13 cellular contexts compared by ENCODE assay signal in the genomic region with DNA sequence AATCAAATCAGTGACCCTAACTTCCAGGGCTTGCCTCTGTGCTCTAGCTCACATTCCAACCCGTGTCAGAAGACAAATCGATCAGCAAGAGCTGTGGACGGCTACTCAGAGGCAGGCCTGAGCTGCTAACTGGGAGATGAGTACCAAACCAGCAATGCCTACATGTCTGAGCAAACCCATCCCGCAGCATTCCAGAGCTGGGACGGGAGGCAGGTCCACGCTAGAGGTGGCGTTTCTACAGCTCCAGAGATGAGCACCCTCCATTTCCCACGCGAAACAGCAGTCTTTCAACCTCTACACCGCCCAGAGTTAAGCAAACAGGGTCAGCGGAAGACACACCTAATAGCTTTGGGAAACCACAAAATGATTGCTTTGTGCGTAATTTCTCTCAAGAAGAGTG. TPM values are rescaled to one million over a fixed set of nuclear protein-coding genes. Genes with fewer than 3 reads are reported as not detected.
DNase-seq lines count a peak whose midpoint lies in the region; ATAC-seq and TF ChIP-seq lines count a peak whose summit lies in the region.
"Had no signal": no experiment of that assay in that cellular context is flagged by ENCODE, and none has a peak within 500 bp of the region (broad histone marks: within the 10 kb centered on the region; RNA-seq: fewer than 3 reads in every experiment).

No MANE protein-coding gene starts in this region.

- H3K4me3 Mint-ChIP-seq in mesothelial cell of epicardium = no peak overlapping the region
- H3K4me3 Mint-ChIP-seq: stimulated activated naive CD8-positive, alpha-beta T cell treated with anti-CD3 and anti-CD28 coated beads, Interleukin-15, amount 100 ng/mL, for 72 hours had no signal

- ATAC-seq in GM18498 (IDR thresholded peaks at IDR 0.05; ENCODE audit: unreplicated experiment) = no peak
- no peak for ATAC-seq in GM18907 (IDR thresholded peaks at IDR 0.05; ENCODE audit: unreplicated experiment)
- ATAC-seq: stimulated activated naive CD8-positive, alpha-beta T cell treated with anti-CD3 and anti-CD28 coated beads, Interleukin-15, amount 100 ng/mL, for 72 hours had no signal

- H3K9me3 Mint-ChIP-seq in mesothelial cell of epicardium = no peaks in the 10 kb centered on the region
- H3K9me3 Mint-ChIP-seq: stimulated activated naive CD8-positive, alpha-beta T cell treated with anti-CD3 and anti-CD28 coated beads, Interleukin-15, amount 100 ng/mL, for 72 hours had no signal

- peak overlapping the region; percentile 98 for H3K27ac ChIP-seq in epithelial cell of prostate
- H3K27ac ChIP-seq: KMS-11 had no signal

- no peaks in the 10 kb centered on the region for H3K27me3 Mint-ChIP-seq in mesothelial cell of epicardium (ENCODE audit: low read depth)

- peak overlapping the region; percentile 95 for H3K27ac Mint-ChIP-seq in mesothelial cell of epicardium
- H3K27ac Mint-ChIP-seq: stimulated activated naive CD8-positive, alpha-beta T cell treated with anti-CD3 and anti-CD28 coated beads, Interleukin-15, amount 100 ng/mL, for 72 hours had no signal

- in situ Hi-C loops in Caki2 (cut with HindIII; ENCODE audit: low pct_unique_long_range_greater_than_20kb, low sequenced_read_pairs) = no loop called here

- H3K4me1 Mint-ChIP-seq in mesothelial cell of epicardium = peaks cover 72% of the 10 kb centered on the region

- DNase-seq in Caki2 (ENCODE audit: low read depth) = peak; percentile 86
- DNase-seq in NOMO-1 treated with DMSO at 0.1 percent for 48 hours (lab: John Stamatoyannopoulos, UW; ENCODE audit: unreplicated experiment) = peak; percentile 78
- DNase-seq in epithelial cell of prostate (ENCODE audit: low read depth, low spot score) = peak; percentile 100
- no peak for DNase-seq in mesothelial cell of epicardium (ENCODE audit: low spot score in 2 of 2, unreplicated experiment in 2 of 2)
- no peak for DNase-seq in activated CD4-positive, alpha-beta T cell treated with anti-CD3 and anti-CD28 coated beads for 48 hours
- DNase-seq in NK-92 treated with Interleukin-12 subunit alpha and Interleukin-12 subunit beta, amount 100 ng/mL, for 24 hours (lab: John Stamatoyannopoulos, UW) = no peak
- DNase-seq: GDM1; NCI-H1417; NCI-H345; stimulated activated naive CD8-positive, alpha-beta T cell treated with anti-CD3 and anti-CD28 coated beads, Interleukin-15, amount 100 ng/mL, for 72 hours had no signal

- no peak for TF ChIP-seq CTCF in mesothelial cell of epicardium (IDR thresholded peaks at IDR 0.05; ENCODE audit: unreplicated experiment)

- H3K36me3 Mint-ChIP-seq in mesothelial cell of epicardium = peaks cover 5% of the 10 kb centered on the region

RNA-seq across cellular contexts. Expression of gene NXN, which starts 6.5 kb away (rescaled TPM):
- total RNA-seq in Caki2 (2014; rRNA removed; shearing (Covaris generic); ENCODE audit: low replicate concordance) = 61.6 and 65.7 TPM in 2 replicates
- total RNA-seq in mesothelial cell of epicardium = 99.1 to 107 TPM (median 106 TPM) in 3 replicates

RNA-seq across cellular contexts. Expression of gene TIMM22, which starts 23.9 kb away (rescaled TPM):
- 12.5 and 19.8 TPM in 2 replicates for total RNA-seq in Caki2 (2014; rRNA removed; shearing (Covaris generic); ENCODE audit: low replicate concordance)
- total RNA-seq in mesothelial cell of epicardium = 14.9 to 16.3 TPM (median 15.5 TPM) in 3 replicates

Comparison
In these comparisons a context has a peak if more than half of its experiments do, and no peak if none do; other contexts are left out.
1. DNase-seq: peak in Caki2 (single experiment), NOMO-1 treated with DMSO at 0.1 percent for 48 hours (single experiment) and epithelial cell of prostate (single experiment); none in mesothelial cell of epicardium (0 of 2), activated CD4-positive, alpha-beta T cell treated with anti-CD3 and anti-CD28 coated beads for 48 hours (single experiment) and NK-92 treated with Interleukin-12 subunit alpha and Interleukin-12 subunit beta, amount 100 ng/mL, for 24 hours (single experiment).